21 cellular contexts compared by ENCODE assay signal in genomic region chr16:12025926-12026325, GRCh38.
"Had no signal": no experiment of that assay in that cellular context is flagged by ENCODE, and none has a peak within 500 bp of the region (broad histone marks: within the 10 kb centered on the region; RNA-seq: fewer than 3 reads in every experiment).

No MANE protein-coding gene starts in this region.

- H3K4me1 ChIP-seq: tibial artery had no signal

- H3K27me3 ChIP-seq: heart right ventricle, pancreas, tibial artery had no signal

- DNase-seq: activated CD4-positive, alpha-beta memory T cell treated with anti-CD3 and anti-CD28 coated beads for 36 hours; activated CD4-positive, alpha-beta T cell treated with anti-CD3 and anti-CD28 coated beads for 48 hours; activated effector memory CD4-positive, alpha-beta T cell treated with Interleukin-2 at 50 U/mL for 16 hours; activated naive CD4-positive, alpha-beta T cell treated with anti-CD3 and anti-CD28 coated beads, Interleukin-2, amount 10 ng/mL, durations not matched to agents 7 days and 5 days; activated T-cell treated with anti-CD3 and anti-CD28 coated beads, Interleukin-2, amount 50 U/mL, for 72 hours; amygdala; cerebellar nuclear complex; cortex of kidney; effector CD4-positive, alpha-beta T cell; heart right ventricle; kidney glomerular epithelial cell; left ventricle myocardium inferior; mammary epithelial cell; midbrain; pancreas; right cardiac atrium; stimulated activated CD4-positive, alpha-beta T cell treated with anti-CD3 and anti-CD28 coated beads, Interleukin-1b, Interleukin-23, amount 100 ng/mL, for 48 hours; stimulated activated naive CD8-positive, alpha-beta T cell treated with anti-CD3 and anti-CD28 coated beads, Interleukin-15, amount 100 ng/mL, for 72 hours; T-helper 17 cell; tibial artery had no signal

- H3K9me3 ChIP-seq: heart right ventricle, left ventricle myocardium inferior, pancreas, tibial artery had no signal

- H3K9me3 Mint-ChIP-seq: activated CD4-positive, alpha-beta memory T cell treated with anti-CD3 and anti-CD28 coated beads for 36 hours; activated naive CD4-positive, alpha-beta T cell treated with anti-CD3 and anti-CD28 coated beads, Interleukin-2, amount 10 ng/mL, durations not matched to agents 7 days and 5 days; activated T-cell treated with anti-CD3 and anti-CD28 coated beads, Interleukin-2, amount 50 U/mL, for 72 hours; nephron; stimulated activated naive CD8-positive, alpha-beta T cell treated with anti-CD3 and anti-CD28 coated beads, Interleukin-15, amount 100 ng/mL, for 72 hours had no signal

- H3K36me3 ChIP-seq: pancreas had no signal

- H3K4me3 Mint-ChIP-seq: activated CD4-positive, alpha-beta memory T cell treated with anti-CD3 and anti-CD28 coated beads for 36 hours; activated naive CD4-positive, alpha-beta T cell treated with anti-CD3 and anti-CD28 coated beads, Interleukin-2, amount 10 ng/mL, durations not matched to agents 7 days and 5 days; activated T-cell treated with anti-CD3 and anti-CD28 coated beads, Interleukin-2, amount 50 U/mL, for 72 hours; nephron; stimulated activated naive CD8-positive, alpha-beta T cell treated with anti-CD3 and anti-CD28 coated beads, Interleukin-15, amount 100 ng/mL, for 72 hours; T-helper 17 cell had no signal

- H3K36me3 Mint-ChIP-seq: activated naive CD4-positive, alpha-beta T cell treated with anti-CD3 and anti-CD28 coated beads, Interleukin-2, amount 10 ng/mL, durations not matched to agents 7 days and 5 days had no signal

- ATAC-seq: activated T-cell treated with anti-CD3 and anti-CD28 coated beads, Interleukin-2, amount 50 U/mL, for 72 hours; heart right ventricle; right cardiac atrium; stimulated activated naive CD8-positive, alpha-beta T cell treated with anti-CD3 and anti-CD28 coated beads, Interleukin-15, amount 100 ng/mL, for 72 hours; T-helper 17 cell had no signal

- H3K27me3 Mint-ChIP-seq: activated CD4-positive, alpha-beta memory T cell treated with anti-CD3 and anti-CD28 coated beads for 36 hours; activated naive CD4-positive, alpha-beta T cell treated with anti-CD3 and anti-CD28 coated beads, Interleukin-2, amount 10 ng/mL, durations not matched to agents 7 days and 5 days; stimulated activated naive CD8-positive, alpha-beta T cell treated with anti-CD3 and anti-CD28 coated beads, Interleukin-15, amount 100 ng/mL, for 72 hours; T-helper 17 cell had no signal

- H3K4me3 ChIP-seq: heart right ventricle, left ventricle myocardium inferior, pancreas, tibial artery had no signal

- H3K27ac Mint-ChIP-seq: activated CD4-positive, alpha-beta memory T cell treated with anti-CD3 and anti-CD28 coated beads for 36 hours; activated naive CD4-positive, alpha-beta T cell treated with anti-CD3 and anti-CD28 coated beads, Interleukin-2, amount 10 ng/mL, durations not matched to agents 7 days and 5 days; activated T-cell treated with anti-CD3 and anti-CD28 coated beads, Interleukin-2, amount 50 U/mL, for 72 hours; stimulated activated naive CD8-positive, alpha-beta T cell treated with anti-CD3 and anti-CD28 coated beads, Interleukin-15, amount 100 ng/mL, for 72 hours; T-helper 17 cell had no signal

- H3K4me1 Mint-ChIP-seq: nephron had no signal

- H3K27ac ChIP-seq: heart right ventricle, left ventricle myocardium inferior, pancreas, tibial artery had no signal
